ENCODE assay signal across 19 cellular contexts in genomic region chr17:61443475-61443882, GRCh38. TPM values are rescaled to one million over a fixed set of nuclear protein-coding genes. Genes with fewer than 3 reads are reported as not detected.
"Had no signal": no experiment of that assay in that cellular context is flagged by ENCODE, and none has a peak within 500 bp of the region (broad histone marks: within the 10 kb centered on the region; RNA-seq: fewer than 3 reads in every experiment).

No MANE protein-coding gene starts in this region.

- H3K27me3 ChIP-seq: right atrium auricular region, upper lobe of left lung had no signal

- H3K4me3 Mint-ChIP-seq: activated B cell treated with CpG ODN at 0.5 μM for 24 hours; activated CD8-positive, alpha-beta T cell treated with anti-CD3 and anti-CD28 coated beads, Interleukin-2, amount 10 ng/mL, durations not matched to agents 7 days and 5 days; natural killer cell had no signal

- H3K4me1 Mint-ChIP-seq: activated B cell treated with CpG ODN at 0.5 μM for 24 hours, natural killer cell had no signal

- DNase-seq: activated B cell treated with CpG ODN at 0.5 μM for 24 hours; activated CD4-positive, alpha-beta T cell treated with anti-CD3 and anti-CD28 coated beads for 48 hours; activated CD8-positive, alpha-beta memory T cell treated with anti-CD3 and anti-CD28 coated beads, Interleukin-2, amount 50 U/mL, for 4 hours; activated CD8-positive, alpha-beta T cell treated with anti-CD3 and anti-CD28 coated beads, Interleukin-2, amount 10 ng/mL, durations not matched to agents 7 days and 5 days; activated gamma-delta T cell; activated T-cell treated with anti-CD3 and anti-CD28 coated beads, Interleukin-2, amount 50 U/mL, for 48 hours; mesenchymal stem cell; natural killer cell; stimulated activated CD4-positive, alpha-beta T cell treated with anti-CD3 and anti-CD28 coated beads, Interleukin-4, amount 100 ng/mL, for 4 hours; stimulated activated CD8-positive, alpha-beta memory T cell treated with anti-CD3 and anti-CD28 coated beads, Interleukin-4, amount 100 ng/mL, for 48 hours; stimulated activated naive CD4-positive, alpha-beta T cell treated with Interleukin-2 at 50 U/mL for 16 hours had no signal

- H3K27ac ChIP-seq: cardiac muscle cell, right atrium auricular region, suprapubic skin, upper lobe of left lung had no signal

- H3K27ac Mint-ChIP-seq: activated B cell treated with CpG ODN at 0.5 μM for 24 hours; activated CD8-positive, alpha-beta T cell treated with anti-CD3 and anti-CD28 coated beads, Interleukin-2, amount 10 ng/mL, durations not matched to agents 7 days and 5 days; activated naive CD4-positive, alpha-beta T cell treated with anti-CD3 and anti-CD28 coated beads, Interleukin-2, amount 50 U/mL, for 72 hours; natural killer cell had no signal

- H3K9me3 Mint-ChIP-seq: natural killer cell had no signal

- H3K36me3 ChIP-seq: cardiac muscle cell, right atrium auricular region, suprapubic skin, upper lobe of left lung had no signal

- H3K36me3 Mint-ChIP-seq: natural killer cell had no signal

- H3K9me3 ChIP-seq: suprapubic skin, upper lobe of left lung had no signal

- H3K4me3 ChIP-seq: cardiac muscle cell, right atrium auricular region, suprapubic skin, upper lobe of left lung had no signal

- H3K4me1 ChIP-seq: right atrium auricular region, suprapubic skin, upper lobe of left lung had no signal

RNA-seq across cellular contexts. Expression of gene TBX4, which starts 8.7 kb away (rescaled TPM):
- total RNA-seq: activated B cell treated with CpG ODN at 0.5 μM for 24 hours; activated CD8-positive, alpha-beta T cell treated with anti-CD3 and anti-CD28 coated beads, Interleukin-2, amount 10 ng/mL, durations not matched to agents 7 days and 5 days; activated naive CD4-positive, alpha-beta T cell treated with anti-CD3 and anti-CD28 coated beads, Interleukin-2, amount 50 U/mL, for 72 hours; dermis microvascular lymphatic vessel endothelial cell; liver; natural killer cell; right atrium auricular region; T-helper 2 cell treated with Interferon-gamma antibody and Interleukin-4, amounts not matched to agents 100 ng/mL and 5 ng/mL, for 36 hours had no signal

RNA-seq across cellular contexts. Expression of gene TBX2, which starts 43.8 kb away (rescaled TPM):
- total RNA-seq: activated B cell treated with CpG ODN at 0.5 μM for 24 hours; activated CD8-positive, alpha-beta T cell treated with anti-CD3 and anti-CD28 coated beads, Interleukin-2, amount 10 ng/mL, durations not matched to agents 7 days and 5 days; activated naive CD4-positive, alpha-beta T cell treated with anti-CD3 and anti-CD28 coated beads, Interleukin-2, amount 50 U/mL, for 72 hours; dermis microvascular lymphatic vessel endothelial cell; T-helper 2 cell treated with Interferon-gamma antibody and Interleukin-4, amounts not matched to agents 100 ng/mL and 5 ng/mL, for 36 hours had no signal
